31 cellular contexts compared by ENCODE assay signal in genomic region chr9:121938621-121939020, GRCh38.
"Had no signal": no experiment of that assay in that cellular context is flagged by ENCODE, and none has a peak within 500 bp of the region (broad histone marks: within the 10 kb centered on the region; RNA-seq: fewer than 3 reads in every experiment).

No MANE protein-coding gene starts in this region.

- ATAC-seq: activated CD8-positive, alpha-beta T cell treated with anti-CD3 and anti-CD28 coated beads for 36 hours; K562 had no signal

- H3K27me3 ChIP-seq: ascending aorta, MG63 had no signal

- H3K36me3 ChIP-seq: cardiac muscle cell, MG63 had no signal

- H3K27ac Mint-ChIP-seq: activated CD4-positive, alpha-beta T cell treated with anti-CD3 and anti-CD28 coated beads, Interleukin-2, amount 10 ng/mL, durations not matched to agents 24 days and 14 days; activated CD8-positive, alpha-beta T cell treated with anti-CD3 and anti-CD28 coated beads for 36 hours; activated naive CD4-positive, alpha-beta T cell treated with anti-CD3 and anti-CD28 coated beads, Interleukin-2, amount 50 U/mL, for 24 hours; activated naive CD8-positive, alpha-beta T cell treated with anti-CD3 and anti-CD28 coated beads, Interleukin-2, amount 10 ng/mL, durations not matched to agents 7 days and 5 days; activated T-helper 2 cell treated with anti-CD3 and anti-CD28 coated beads, Interferon-gamma antibody, Interleukin-2, Interleukin-4, amounts not matched to agents 10 μg/mL and 5 μg/mL and 100 μg/mL, durations not matched to agents 14 hours and 24 hours and 36 hours had no signal

- H3K4me3 ChIP-seq: ascending aorta, cardiac muscle cell, K562, MG63 had no signal

- H3K27me3 Mint-ChIP-seq: activated CD4-positive, alpha-beta T cell treated with anti-CD3 and anti-CD28 coated beads, Interleukin-2, amount 10 ng/mL, durations not matched to agents 24 days and 14 days; activated CD8-positive, alpha-beta T cell treated with anti-CD3 and anti-CD28 coated beads for 36 hours; activated naive CD4-positive, alpha-beta T cell treated with anti-CD3 and anti-CD28 coated beads, Interleukin-2, amount 50 U/mL, for 24 hours; activated naive CD8-positive, alpha-beta T cell treated with anti-CD3 and anti-CD28 coated beads, Interleukin-2, amount 10 ng/mL, durations not matched to agents 7 days and 5 days; central memory CD8-positive, alpha-beta T cell had no signal

- H3K9me3 Mint-ChIP-seq: activated CD4-positive, alpha-beta T cell treated with anti-CD3 and anti-CD28 coated beads, Interleukin-2, amount 10 ng/mL, durations not matched to agents 24 days and 14 days; activated CD8-positive, alpha-beta T cell treated with anti-CD3 and anti-CD28 coated beads for 36 hours; activated naive CD4-positive, alpha-beta T cell treated with anti-CD3 and anti-CD28 coated beads, Interleukin-2, amount 50 U/mL, for 24 hours; activated naive CD8-positive, alpha-beta T cell treated with anti-CD3 and anti-CD28 coated beads, Interleukin-2, amount 10 ng/mL, durations not matched to agents 7 days and 5 days; activated T-helper 2 cell treated with anti-CD3 and anti-CD28 coated beads, Interferon-gamma antibody, Interleukin-2, Interleukin-4, amounts not matched to agents 10 μg/mL and 5 μg/mL and 100 μg/mL, durations not matched to agents 14 hours and 24 hours and 36 hours; central memory CD8-positive, alpha-beta T cell had no signal

- H3K4me3 Mint-ChIP-seq: activated CD4-positive, alpha-beta T cell treated with anti-CD3 and anti-CD28 coated beads, Interleukin-2, amount 10 ng/mL, durations not matched to agents 24 days and 14 days; activated CD8-positive, alpha-beta T cell treated with anti-CD3 and anti-CD28 coated beads for 36 hours; activated naive CD4-positive, alpha-beta T cell treated with anti-CD3 and anti-CD28 coated beads, Interleukin-2, amount 50 U/mL, for 24 hours; activated naive CD8-positive, alpha-beta T cell treated with anti-CD3 and anti-CD28 coated beads, Interleukin-2, amount 10 ng/mL, durations not matched to agents 7 days and 5 days; central memory CD8-positive, alpha-beta T cell had no signal

- DNase-seq: activated CD4-positive, alpha-beta T cell treated with anti-CD3 and anti-CD28 coated beads, Interleukin-2, amount 10 ng/mL, durations not matched to agents 24 days and 14 days; activated CD4-positive, alpha-beta T cell treated with anti-CD3 and anti-CD28 coated beads, Interleukin-2, amount 50 U/mL, for 4 hours; activated CD8-positive, alpha-beta T cell treated with anti-CD3 and anti-CD28 coated beads for 36 hours; activated gamma-delta T cell; activated naive CD4-positive, alpha-beta T cell treated with Interleukin-2 at 50 U/mL for 16 hours; activated naive CD8-positive, alpha-beta T cell treated with anti-CD3 and anti-CD28 coated beads, Interleukin-2, amount 10 ng/mL, durations not matched to agents 7 days and 5 days; activated T-cell treated with anti-CD3 and anti-CD28 coated beads, Interleukin-2, amount 50 U/mL, for 1 hour; amygdala; MG63; MV-4-11; NCI-H1092 treated with DMSO at 0.1 percent for 48 hours; NCI-H1417; NCI-H146; NCI-H187; NCI-H2029 treated with DMSO at 0.1 percent for 48 hours; NCI-H2107; NCI-H2171; NCI-H446; NCI-H510A treated with DMSO at 0.1 percent for 48 hours; NCI-H526 treated with DMSO at 0.1 percent for 48 hours; NCI-H774; OCI-M1; Right ventricle myocardium superior; SW 1271; T1000 had no signal

- H3K27ac ChIP-seq: ascending aorta, cardiac muscle cell had no signal

- H3K4me1 Mint-ChIP-seq: activated CD4-positive, alpha-beta T cell treated with anti-CD3 and anti-CD28 coated beads, Interleukin-2, amount 10 ng/mL, durations not matched to agents 24 days and 14 days; activated naive CD4-positive, alpha-beta T cell treated with anti-CD3 and anti-CD28 coated beads, Interleukin-2, amount 50 U/mL, for 24 hours; activated naive CD8-positive, alpha-beta T cell treated with anti-CD3 and anti-CD28 coated beads, Interleukin-2, amount 10 ng/mL, durations not matched to agents 7 days and 5 days; central memory CD8-positive, alpha-beta T cell had no signal

- H3K36me3 Mint-ChIP-seq: activated naive CD4-positive, alpha-beta T cell treated with anti-CD3 and anti-CD28 coated beads, Interleukin-2, amount 50 U/mL, for 24 hours; activated naive CD8-positive, alpha-beta T cell treated with anti-CD3 and anti-CD28 coated beads, Interleukin-2, amount 10 ng/mL, durations not matched to agents 7 days and 5 days had no signal

- H3K4me1 ChIP-seq: ascending aorta had no signal

- H3K9me3 ChIP-seq: ascending aorta, MG63 had no signal
